Comparison of ENCODE assay signal across 18 cellular contexts in genomic region chr9:40927851-40928802, GRCh38.
DNase-seq lines count a peak whose midpoint lies in the region; ATAC-seq, FAIRE-seq and TF ChIP-seq lines count a peak whose summit lies in the region.
"Had no signal": no experiment of that assay in that cellular context is flagged by ENCODE, and none has a peak within 500 bp of the region (broad histone marks: within the 10 kb centered on the region; RNA-seq: fewer than 3 reads in every experiment).

No MANE protein-coding gene starts in this region.

- POLR2A ChIA-PET in A549 (lab: Yijun Ruan, JAX), result no interaction called here

- CTCF ChIA-PET in A549 (lab: Yijun Ruan, JAX), result no interaction called here

- H3K4me1 ChIP-seq in A549, result no peaks in the 10 kb centered on the region
- no peaks in the 10 kb centered on the region for H3K4me1 ChIP-seq in esophagus muscularis mucosa
- H3K4me1 ChIP-seq: BLaER1 had no signal

- peak; percentile 54 for DNase-seq in activated CD4-positive, alpha-beta T cell treated with anti-CD3 and anti-CD28 coated beads, Interleukin-2, amount 10 ng/mL, durations not matched to agents 24 days and 14 days
- DNase-seq in activated CD4-positive, alpha-beta T cell treated with anti-CD3 and anti-CD28 coated beads for 48 hours, result no peak
- DNase-seq in A549 (ENCODE audit: low read depth in 1 of 2, low spot score in 1 of 2), result no peak
- DNase-seq in esophagus muscularis mucosa (ENCODE audit: extremely low spot score), result peak; percentile 92
- DNase-seq in osteocyte (ENCODE audit: extremely low spot score, unreplicated experiment), result peak; percentile 75
- no peak for DNase-seq in stimulated activated CD8-positive, alpha-beta memory T cell treated with anti-CD3 and anti-CD28 coated beads, Interleukin-4, amount 100 ng/mL, for 48 hours
- DNase-seq in stimulated activated CD4-positive, alpha-beta T cell treated with anti-CD3 and anti-CD28 coated beads, Interleukin-2, amount 100 ng/mL, for 48 hours, result no peak
- no peak for DNase-seq in activated T-cell treated with anti-CD3 and anti-CD28 coated beads, Interleukin-2, amount 50 U/mL, for 72 hours
- DNase-seq: AML-193; CD8-positive, alpha-beta memory T cell; DMS53; H7 had no signal

- WGBS in A549 (ENCODE audit: missing lambda C conversion rate), result 12% methylated on average over 11 of the region's 11 CpGs
- 68% methylated on average over 11 of the region's 11 CpGs for WGBS in esophagus muscularis mucosa

- H3K4me3 ChIP-seq in A549, result no peak overlapping the region
- no peak overlapping the region for H3K4me3 ChIP-seq in esophagus muscularis mucosa
- H3K4me3 ChIP-seq: BLaER1, GM12878, GM23338 had no signal

- no peak for TF ChIP-seq RAD21 in A549 (conservative IDR thresholded peaks at IDR 0.05 in 1 of 2, IDR thresholded peaks at IDR 0.05 in 1 of 2)

- no peak overlapping the region for H3K4me2 ChIP-seq in A549
- H3K4me2 ChIP-seq: BLaER1, GM23338 had no signal

- no peaks in the 10 kb centered on the region for H3K36me3 Mint-ChIP-seq in activated CD4-positive, alpha-beta T cell treated with anti-CD3 and anti-CD28 coated beads, Interleukin-2, amount 10 ng/mL, durations not matched to agents 24 days and 14 days (ENCODE audit: low read depth)
- no peaks in the 10 kb centered on the region for H3K36me3 Mint-ChIP-seq in osteocyte (ENCODE audit: unreplicated experiment)
- peaks cover 17 to 35% of the 10 kb centered on the region in 2 donors for H3K36me3 Mint-ChIP-seq in activated T-cell treated with anti-CD3 and anti-CD28 coated beads, Interleukin-2, amount 50 U/mL, for 72 hours (ENCODE audit: insufficient read depth in 2 of 2)

- TF ChIP-seq POLR2A in A549 (IDR thresholded peaks at IDR 0.05; ENCODE audit: low read length), result no peak
- no peak for TF ChIP-seq POLR2A in esophagus muscularis mucosa (IDR thresholded peaks at IDR 0.05; ENCODE audit: low read depth)

- H3K4me1 Mint-ChIP-seq in activated CD4-positive, alpha-beta T cell treated with anti-CD3 and anti-CD28 coated beads, Interleukin-2, amount 10 ng/mL, durations not matched to agents 24 days and 14 days, result no peaks in the 10 kb centered on the region
- no peaks in the 10 kb centered on the region for H3K4me1 Mint-ChIP-seq in osteocyte (ENCODE audit: unreplicated experiment)
- no peaks in the 10 kb centered on the region for H3K4me1 Mint-ChIP-seq in activated T-cell treated with anti-CD3 and anti-CD28 coated beads, Interleukin-2, amount 50 U/mL, for 72 hours (ENCODE audit: low read depth)
- H3K4me1 Mint-ChIP-seq: CD8-positive, alpha-beta memory T cell; GM23338 had no signal

- no peaks in the 10 kb centered on the region for H3K27me3 Mint-ChIP-seq in activated CD4-positive, alpha-beta T cell treated with anti-CD3 and anti-CD28 coated beads, Interleukin-2, amount 10 ng/mL, durations not matched to agents 24 days and 14 days
- no peaks in the 10 kb centered on the region for H3K27me3 Mint-ChIP-seq in osteocyte (ENCODE audit: unreplicated experiment)
- no peaks in the 10 kb centered on the region for H3K27me3 Mint-ChIP-seq in activated T-cell treated with anti-CD3 and anti-CD28 coated beads, Interleukin-2, amount 50 U/mL, for 72 hours (ENCODE audit: low read depth)
- H3K27me3 Mint-ChIP-seq: CD8-positive, alpha-beta memory T cell had no signal

- no peak for TF ChIP-seq EP300 in A549 (IDR thresholded peaks at IDR 0.05)
- no peak for TF ChIP-seq EP300 in esophagus muscularis mucosa (IDR thresholded peaks at IDR 0.05)

- no peak overlapping the region for H3K27ac Mint-ChIP-seq in activated CD4-positive, alpha-beta T cell treated with anti-CD3 and anti-CD28 coated beads, Interleukin-2, amount 10 ng/mL, durations not matched to agents 24 days and 14 days
- no peak overlapping the region for H3K27ac Mint-ChIP-seq in osteocyte (ENCODE audit: unreplicated experiment)
- no peak overlapping the region for H3K27ac Mint-ChIP-seq in activated T-cell treated with anti-CD3 and anti-CD28 coated beads, Interleukin-2, amount 50 U/mL, for 72 hours
- H3K27ac Mint-ChIP-seq: CD8-positive, alpha-beta memory T cell; GM23338 had no signal

- H3K4me3 Mint-ChIP-seq in activated CD4-positive, alpha-beta T cell treated with anti-CD3 and anti-CD28 coated beads, Interleukin-2, amount 10 ng/mL, durations not matched to agents 24 days and 14 days, result no peak overlapping the region
- no peak overlapping the region for H3K4me3 Mint-ChIP-seq in osteocyte (ENCODE audit: unreplicated experiment)
- no peak overlapping the region for H3K4me3 Mint-ChIP-seq in activated T-cell treated with anti-CD3 and anti-CD28 coated beads, Interleukin-2, amount 50 U/mL, for 72 hours
- H3K4me3 Mint-ChIP-seq: CD8-positive, alpha-beta memory T cell; GM23338 had no signal

- TF ChIP-seq CTCF in A549 (IDR thresholded peaks at IDR 0.05) (no peak), esophagus muscularis mucosa (IDR thresholded peaks at IDR 0.05) (no peak), osteocyte (IDR thresholded peaks at IDR 0.05) (no peak)

- no peaks in the 10 kb centered on the region for H3K27me3 ChIP-seq in esophagus muscularis mucosa
- H3K27me3 ChIP-seq: BLaER1 had no signal

- H3K9me3 ChIP-seq in A549 (peaks cover 79% of the 10 kb centered on the region), esophagus muscularis mucosa (peaks cover 5 to 73% (median 63%) of the 10 kb centered on the region in 4 donors)
- H3K9me3 ChIP-seq: BLaER1 had no signal

- intact Hi-C loops in activated CD4-positive, alpha-beta T cell treated with anti-CD3 and anti-CD28 coated beads, Interleukin-2, amount 10 ng/mL, durations not matched to agents 24 days and 14 days (cut with micrococcal nuclease), result no loop called here
- intact Hi-C loops in esophagus muscularis mucosa (cut with DNase I), result no loop called here

- no peak for FAIRE-seq in A549 (lab: Jason Lieb, UNC)
- FAIRE-seq: GM12878, GM18507 had no signal

- H3K36me3 ChIP-seq in esophagus muscularis mucosa, result no peaks in the 10 kb centered on the region
- H3K36me3 ChIP-seq: BLaER1 had no signal

- no peak overlapping the region for H3K27ac ChIP-seq in A549
- no peak overlapping the region for H3K27ac ChIP-seq in esophagus muscularis mucosa (replicated peaks in 1 of 4)
- H3K27ac ChIP-seq: 22Rv1, BLaER1, HL-60 had no signal

- peaks cover 32% of the 10 kb centered on the region for H3K9me3 Mint-ChIP-seq in activated CD4-positive, alpha-beta T cell treated with anti-CD3 and anti-CD28 coated beads, Interleukin-2, amount 10 ng/mL, durations not matched to agents 24 days and 14 days
- peaks cover 70% of the 10 kb centered on the region for H3K9me3 Mint-ChIP-seq in osteocyte (ENCODE audit: unreplicated experiment)
- H3K9me3 Mint-ChIP-seq in activated T-cell treated with anti-CD3 and anti-CD28 coated beads, Interleukin-2, amount 50 U/mL, for 72 hours, result peaks cover 38 to 41% of the 10 kb centered on the region in 2 donors

- no peak for ATAC-seq in A549
- no peak for ATAC-seq in activated T-cell treated with anti-CD3 and anti-CD28 coated beads, Interleukin-2, amount 50 U/mL, for 72 hours (replicated peaks in 1 of 2)
- ATAC-seq: GM12878, GM23338 had no signal

TF ChIP-seq in A549, 52 proteins besides CTCF, POLR2A, EP300 and RAD21:
- TF ChIP-seq CBX8 (IDR thresholded peaks at IDR 0.05) (peak; percentile 18; the same call in 1 of the 2 replicates), HEYL (CRISPR knock-in tag; IDR thresholded peaks at IDR 0.05) (no peak)

Comparison
In these comparisons a context has a peak if more than half of its experiments do, and no peak if none do; other contexts are left out.
1. DNase-seq: peak in activated CD4-positive, alpha-beta T cell treated with anti-CD3 and anti-CD28 coated beads, Interleukin-2, amount 10 ng/mL, durations not matched to agents 24 days and 14 days (single experiment), esophagus muscularis mucosa (single experiment) and osteocyte (single experiment); none in activated CD4-positive, alpha-beta T cell treated with anti-CD3 and anti-CD28 coated beads for 48 hours (single experiment), A549 (0 of 2), stimulated activated CD8-positive, alpha-beta memory T cell treated with anti-CD3 and anti-CD28 coated beads, Interleukin-4, amount 100 ng/mL, for 48 hours (single experiment), stimulated activated CD4-positive, alpha-beta T cell treated with anti-CD3 and anti-CD28 coated beads, Interleukin-2, amount 100 ng/mL, for 48 hours (0 of 2) and activated T-cell treated with anti-CD3 and anti-CD28 coated beads, Interleukin-2, amount 50 U/mL, for 72 hours (0 of 2).